2 cellular contexts compared by ENCODE assay signal in the genomic region with DNA sequence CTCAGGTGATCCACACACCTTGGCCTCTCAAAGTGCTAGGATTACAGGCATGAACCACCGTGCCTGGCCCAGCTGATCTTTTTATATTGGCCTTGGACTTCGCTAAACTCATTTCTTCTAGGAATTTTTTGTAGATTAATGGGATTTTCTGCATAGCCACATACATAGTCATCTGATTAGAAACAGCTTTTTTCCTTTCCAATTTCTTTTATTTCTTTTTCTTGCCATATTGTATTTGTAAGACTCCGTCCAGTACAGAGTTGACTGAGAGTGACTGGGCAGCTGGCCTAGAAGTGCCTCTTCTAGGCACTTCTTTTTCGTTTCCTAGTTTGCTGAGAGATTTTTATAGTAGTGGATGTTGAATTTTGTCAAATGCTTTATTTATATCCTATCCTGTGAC.
TF ChIP-seq lines count a peak whose summit lies in the region.

No MANE protein-coding gene starts in this region.

TF ChIP-seq in SK-N-SH, 30 proteins besides CTCF, POLR2A, EP300 and RAD21:
- TF ChIP-seq, protein P1, sequence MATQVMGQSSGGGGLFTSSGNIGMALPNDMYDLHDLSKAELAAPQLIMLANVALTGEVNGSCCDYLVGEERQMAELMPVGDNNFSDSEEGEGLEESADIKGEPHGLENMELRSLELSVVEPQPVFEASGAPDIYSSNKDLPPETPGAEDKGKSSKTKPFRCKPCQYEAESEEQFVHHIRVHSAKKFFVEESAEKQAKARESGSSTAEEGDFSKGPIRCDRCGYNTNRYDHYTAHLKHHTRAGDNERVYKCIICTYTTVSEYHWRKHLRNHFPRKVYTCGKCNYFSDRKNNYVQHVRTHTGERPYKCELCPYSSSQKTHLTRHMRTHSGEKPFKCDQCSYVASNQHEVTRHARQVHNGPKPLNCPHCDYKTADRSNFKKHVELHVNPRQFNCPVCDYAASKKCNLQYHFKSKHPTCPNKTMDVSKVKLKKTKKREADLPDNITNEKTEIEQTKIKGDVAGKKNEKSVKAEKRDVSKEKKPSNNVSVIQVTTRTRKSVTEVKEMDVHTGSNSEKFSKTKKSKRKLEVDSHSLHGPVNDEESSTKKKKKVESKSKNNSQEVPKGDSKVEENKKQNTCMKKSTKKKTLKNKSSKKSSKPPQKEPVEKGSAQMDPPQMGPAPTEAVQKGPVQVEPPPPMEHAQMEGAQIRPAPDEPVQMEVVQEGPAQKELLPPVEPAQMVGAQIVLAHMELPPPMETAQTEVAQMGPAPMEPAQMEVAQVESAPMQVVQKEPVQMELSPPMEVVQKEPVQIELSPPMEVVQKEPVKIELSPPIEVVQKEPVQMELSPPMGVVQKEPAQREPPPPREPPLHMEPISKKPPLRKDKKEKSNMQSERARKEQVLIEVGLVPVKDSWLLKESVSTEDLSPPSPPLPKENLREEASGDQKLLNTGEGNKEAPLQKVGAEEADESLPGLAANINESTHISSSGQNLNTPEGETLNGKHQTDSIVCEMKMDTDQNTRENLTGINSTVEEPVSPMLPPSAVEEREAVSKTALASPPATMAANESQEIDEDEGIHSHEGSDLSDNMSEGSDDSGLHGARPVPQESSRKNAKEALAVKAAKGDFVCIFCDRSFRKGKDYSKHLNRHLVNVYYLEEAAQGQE (IDR thresholded peaks at IDR 0.05; ENCODE audit: low read depth, low read length): no peak
- TF ChIP-seq TCF12 (IDR thresholded peaks at IDR 0.05) (peak; percentile 48), EZH2phosphoT487 (IDR thresholded peaks at IDR 0.05; ENCODE audit: borderline replicate concordance, low read depth) (no peak), GABPA (IDR thresholded peaks at IDR 0.05; ENCODE audit: low read depth) (no peak), SMC3 (IDR thresholded peaks at IDR 0.05; ENCODE audit: low read depth, low read length) (no peak), JUND (IDR thresholded peaks at IDR 0.05) (peak; percentile 8; the same call in 1 of the 2 replicates), FOXM1 (IDR thresholded peaks at IDR 0.05; ENCODE audit: low read depth) (no peak), YY1 (IDR thresholded peaks at IDR 0.05; ENCODE audit: low read depth) (no peak), FOSL2 (IDR thresholded peaks at IDR 0.05; ENCODE audit: borderline replicate concordance, low read depth) (peak; percentile 10; the same call in 1 of the 2 replicates), TAF1 (IDR thresholded peaks at IDR 0.05; ENCODE audit: borderline replicate concordance, low read depth, low read length) (no peak)
- TF ChIP-seq, protein P2, sequence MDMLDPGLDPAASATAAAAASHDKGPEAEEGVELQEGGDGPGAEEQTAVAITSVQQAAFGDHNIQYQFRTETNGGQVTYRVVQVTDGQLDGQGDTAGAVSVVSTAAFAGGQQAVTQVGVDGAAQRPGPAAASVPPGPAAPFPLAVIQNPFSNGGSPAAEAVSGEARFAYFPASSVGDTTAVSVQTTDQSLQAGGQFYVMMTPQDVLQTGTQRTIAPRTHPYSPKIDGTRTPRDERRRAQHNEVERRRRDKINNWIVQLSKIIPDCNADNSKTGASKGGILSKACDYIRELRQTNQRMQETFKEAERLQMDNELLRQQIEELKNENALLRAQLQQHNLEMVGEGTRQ (IDR thresholded peaks at IDR 0.05; ENCODE audit: borderline replicate concordance, low read depth, low read length): no peak
- TF ChIP-seq, protein P3, sequence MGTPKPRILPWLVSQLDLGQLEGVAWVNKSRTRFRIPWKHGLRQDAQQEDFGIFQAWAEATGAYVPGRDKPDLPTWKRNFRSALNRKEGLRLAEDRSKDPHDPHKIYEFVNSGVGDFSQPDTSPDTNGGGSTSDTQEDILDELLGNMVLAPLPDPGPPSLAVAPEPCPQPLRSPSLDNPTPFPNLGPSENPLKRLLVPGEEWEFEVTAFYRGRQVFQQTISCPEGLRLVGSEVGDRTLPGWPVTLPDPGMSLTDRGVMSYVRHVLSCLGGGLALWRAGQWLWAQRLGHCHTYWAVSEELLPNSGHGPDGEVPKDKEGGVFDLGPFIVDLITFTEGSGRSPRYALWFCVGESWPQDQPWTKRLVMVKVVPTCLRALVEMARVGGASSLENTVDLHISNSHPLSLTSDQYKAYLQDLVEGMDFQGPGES (IDR thresholded peaks at IDR 0.05; ENCODE audit: low read depth, low read length): no peak

TF ChIP-seq in GM23338, 12 proteins besides CTCF, POLR2A, EP300 and RAD21 (continued from another document):
- TF ChIP-seq ZNF331 (CRISPR knock-in tag; IDR thresholded peaks at IDR 0.05; ENCODE audit: low read depth): no peak
- no peak for TF ChIP-seq ZNF114 (CRISPR knock-in tag; IDR thresholded peaks at IDR 0.05)
